ENCODE assay signal across 8 cellular contexts in genomic region chr11:82900277-82901164, GRCh38. TPM values are rescaled to one million over a fixed set of nuclear protein-coding genes. Genes with fewer than 3 reads are reported as not detected.
DNase-seq lines count a peak whose midpoint lies in the region; ATAC-seq and TF ChIP-seq lines count a peak whose summit lies in the region.

Gene PRCP (minus strand): TSS chr11:82900430. CDS start chr11:82900402, 28 bp downstream.

- H3K9ac ChIP-seq in KMS-11, result peak within 1 kb of the TSS; percentile 71

- CTCF ChIA-PET in naive thymus-derived CD4-positive, alpha-beta T cell (lab: Charles Lee), result interaction anchor here (0.7 to 4.1 kb wide), 12 partner anchors 19 to 350 kb away, joined by 3 to 20 read pairs (median 4); partner anchors contain the start of gene PCF11

- H3K4me1 Mint-ChIP-seq in activated T-helper 1 cell treated with anti-CD3 and anti-CD28 coated beads, Interleukin-12 subunit alpha, Interleukin-12 subunit beta, Interleukin-2, Interleukin-4 antibody, amounts not matched to agents 30 ng/mL and 10 ng/mL and 1 ng/mL, durations not matched to agents 14 hours and 24 hours and 36 hours (ENCODE audit: low read depth), result peaks cover 70% of the 10 kb centered on the region
- peaks cover 26 to 58% (median 34%) of the 10 kb centered on the region in 7 donors for H3K4me1 Mint-ChIP-seq in naive thymus-derived CD4-positive, alpha-beta T cell
- H3K4me1 Mint-ChIP-seq in stimulated activated naive B cell treated with anti-CD40 and anti-IgM and Interleukin-4, amounts not matched to agents 10 μg/mL and 1 μg/mL and 100 μg/mL, for 72 hours, result peaks cover 31 to 51% of the 10 kb centered on the region in 2 donors

- DNase-seq in DMS79 (lab: John Stamatoyannopoulos, UW) (peak; percentile 91), RKO (ENCODE audit: low spot score) (peak; percentile 94), fibroblast of gingiva (ENCODE audit: low read depth) (peak; percentile 90)
- peak; percentile 93 for DNase-seq in activated T-helper 1 cell treated with anti-CD3 and anti-CD28 coated beads, Interleukin-12 subunit alpha, Interleukin-12 subunit beta, Interleukin-2, Interleukin-4 antibody, amounts not matched to agents 30 ng/mL and 10 ng/mL and 1 ng/mL, durations not matched to agents 14 hours and 24 hours and 36 hours (ENCODE audit: low spot score)
- DNase-seq in naive thymus-derived CD4-positive, alpha-beta T cell, result peak; percentile 81 to 94 (median 89)
- peak; percentile 95 for DNase-seq in stimulated activated naive B cell treated with anti-CD40 and anti-IgM and Interleukin-4, amounts not matched to agents 10 μg/mL and 1 μg/mL and 100 μg/mL, for 72 hours

- H3K4me3 ChIP-seq in KMS-11 (IDR thresholded peaks at IDR 0.05; ENCODE audit: insufficient read depth, low read depth, low read length), result no peak within 1 kb of the TSS
- H3K4me3 ChIP-seq in naive thymus-derived CD4-positive, alpha-beta T cell (ENCODE audit: low read length), result peak within 1 kb of the TSS; percentile 73

- 0 out of 2 replicates have a peak, but pooled peaks have one; percentile 28 for TF ChIP-seq CTCF in KMS-11 (conservative IDR thresholded peaks at IDR 0.05; ENCODE audit: low read depth, low read length)

- intact Hi-C loops in activated T-helper 1 cell treated with anti-CD3 and anti-CD28 coated beads, Interleukin-12 subunit alpha, Interleukin-12 subunit beta, Interleukin-2, Interleukin-4 antibody, amounts not matched to agents 30 ng/mL and 10 ng/mL and 1 ng/mL, durations not matched to agents 14 hours and 24 hours and 36 hours (cut with micrococcal nuclease), result loop anchor here (1.0 to 2.0 kb wide), 10 partner anchors 20 to 386 kb away; partner anchors contain the start of genes ANKRD42, CCDC90B and RAB30
- intact Hi-C loops in naive thymus-derived CD4-positive, alpha-beta T cell (cut with micrococcal nuclease), result loop anchor here (1.0 to 2.0 kb wide), 15 partner anchors 20 to 1031 kb away; partner anchors contain the start of genes ANKRD42 (in 2 of the 2), CCDC90B (in 2 of the 2), RAB30 (in 2 of the 2) and FAM181B (in 1 of the 2)

- ATAC-seq in GM21737 (IDR thresholded peaks at IDR 0.05; ENCODE audit: unreplicated experiment), result peak; percentile 78
- ATAC-seq in naive thymus-derived CD4-positive, alpha-beta T cell, result peak; percentile 87
- peak; percentile 79 to 80 for ATAC-seq in stimulated activated naive B cell treated with anti-CD40 and anti-IgM and Interleukin-4, amounts not matched to agents 10 μg/mL and 1 μg/mL and 100 μg/mL, for 72 hours (replicated peaks)

- peak within 1 kb of the TSS; percentile 99 for H3K4me3 Mint-ChIP-seq in activated T-helper 1 cell treated with anti-CD3 and anti-CD28 coated beads, Interleukin-12 subunit alpha, Interleukin-12 subunit beta, Interleukin-2, Interleukin-4 antibody, amounts not matched to agents 30 ng/mL and 10 ng/mL and 1 ng/mL, durations not matched to agents 14 hours and 24 hours and 36 hours
- H3K4me3 Mint-ChIP-seq in naive thymus-derived CD4-positive, alpha-beta T cell, result peak within 1 kb of the TSS; percentile 93 to 100 (median 98)
- H3K4me3 Mint-ChIP-seq in stimulated activated naive B cell treated with anti-CD40 and anti-IgM and Interleukin-4, amounts not matched to agents 10 μg/mL and 1 μg/mL and 100 μg/mL, for 72 hours, result peak within 1 kb of the TSS; percentile 89 to 94

- POLR2A ChIA-PET in naive thymus-derived CD4-positive, alpha-beta T cell (lab: Charles Lee), result interaction anchor here (0.6 to 4.7 kb wide), 39 partner anchors 9 to 386 kb away, joined by 3 to 72 read pairs (median 5); partner anchors contain the start of genes ANKRD42, CCDC90B, FAM181B and PCF11

- H3K9me3 Mint-ChIP-seq in activated T-helper 1 cell treated with anti-CD3 and anti-CD28 coated beads, Interleukin-12 subunit alpha, Interleukin-12 subunit beta, Interleukin-2, Interleukin-4 antibody, amounts not matched to agents 30 ng/mL and 10 ng/mL and 1 ng/mL, durations not matched to agents 14 hours and 24 hours and 36 hours, result no peaks in the 10 kb centered on the region
- no peaks in the 10 kb centered on the region for H3K9me3 Mint-ChIP-seq in naive thymus-derived CD4-positive, alpha-beta T cell
- peaks cover 3 to 6% of the 10 kb centered on the region in 2 donors for H3K9me3 Mint-ChIP-seq in stimulated activated naive B cell treated with anti-CD40 and anti-IgM and Interleukin-4, amounts not matched to agents 10 μg/mL and 1 μg/mL and 100 μg/mL, for 72 hours

- H4K20me1 ChIP-seq in KMS-11 (ENCODE audit: insufficient read depth), result no peaks in the 10 kb centered on the region

- peak within 1 kb of the TSS; percentile 86 for H2AFZ ChIP-seq in KMS-11 (ENCODE audit: low read depth)

- H3K36me3 ChIP-seq in KMS-11 (ENCODE audit: insufficient read depth), result no peaks in the 10 kb centered on the region
- H3K36me3 ChIP-seq in naive thymus-derived CD4-positive, alpha-beta T cell (ENCODE audit: control insufficient read depth in 2 of 3, insufficient read depth in 3 of 3, low read length in 3 of 3), result no peaks in the 10 kb centered on the region

- peak within 1 kb of the TSS; percentile 100 for H3K27ac Mint-ChIP-seq in activated T-helper 1 cell treated with anti-CD3 and anti-CD28 coated beads, Interleukin-12 subunit alpha, Interleukin-12 subunit beta, Interleukin-2, Interleukin-4 antibody, amounts not matched to agents 30 ng/mL and 10 ng/mL and 1 ng/mL, durations not matched to agents 14 hours and 24 hours and 36 hours
- H3K27ac Mint-ChIP-seq in naive thymus-derived CD4-positive, alpha-beta T cell, result peak within 1 kb of the TSS; percentile 92 to 100 (median 100)
- peak within 1 kb of the TSS; percentile 98 for H3K27ac Mint-ChIP-seq in stimulated activated naive B cell treated with anti-CD40 and anti-IgM and Interleukin-4, amounts not matched to agents 10 μg/mL and 1 μg/mL and 100 μg/mL, for 72 hours

- no peaks in the 10 kb centered on the region for H3K27me3 ChIP-seq in KMS-11 (ENCODE audit: insufficient read depth, low read depth)
- H3K27me3 ChIP-seq in naive thymus-derived CD4-positive, alpha-beta T cell (ENCODE audit: control insufficient read depth in 2 of 2, insufficient read depth in 2 of 2, low read length in 2 of 2), result no peaks in the 10 kb centered on the region

- H3K79me2 ChIP-seq in KMS-11 (ENCODE audit: insufficient read depth, low read depth), result peaks cover 35% of the 10 kb centered on the region

- H3K9me3 ChIP-seq in naive thymus-derived CD4-positive, alpha-beta T cell (ENCODE audit: control insufficient read depth in 2 of 3, low read length in 3 of 3), result no peaks in the 10 kb centered on the region

- H3K4me2 ChIP-seq in KMS-11, result peak within 1 kb of the TSS; percentile 86

- H3K27me3 Mint-ChIP-seq in activated T-helper 1 cell treated with anti-CD3 and anti-CD28 coated beads, Interleukin-12 subunit alpha, Interleukin-12 subunit beta, Interleukin-2, Interleukin-4 antibody, amounts not matched to agents 30 ng/mL and 10 ng/mL and 1 ng/mL, durations not matched to agents 14 hours and 24 hours and 36 hours (ENCODE audit: insufficient read depth), result no peaks in the 10 kb centered on the region
- H3K27me3 Mint-ChIP-seq in naive thymus-derived CD4-positive, alpha-beta T cell, result no peaks in the 10 kb centered on the region
- no peaks in the 10 kb centered on the region for H3K27me3 Mint-ChIP-seq in stimulated activated naive B cell treated with anti-CD40 and anti-IgM and Interleukin-4, amounts not matched to agents 10 μg/mL and 1 μg/mL and 100 μg/mL, for 72 hours

- H3K4me1 ChIP-seq in KMS-11 (ENCODE audit: low read depth, poor library complexity, severe bottlenecking), result peaks cover 24% of the 10 kb centered on the region
- peaks cover 12 to 13% of the 10 kb centered on the region in 2 donors for H3K4me1 ChIP-seq in naive thymus-derived CD4-positive, alpha-beta T cell (ENCODE audit: control insufficient read depth in 2 of 2, insufficient read depth in 2 of 2, low read length in 2 of 2)

- H3K27ac ChIP-seq in KMS-11, result peak within 1 kb of the TSS; percentile 53
- peak within 1 kb of the TSS; percentile 92 for H3K27ac ChIP-seq in naive thymus-derived CD4-positive, alpha-beta T cell (ENCODE audit: low read depth, low read length)

- peaks cover 3% of the 10 kb centered on the region for H3K36me3 Mint-ChIP-seq in activated T-helper 1 cell treated with anti-CD3 and anti-CD28 coated beads, Interleukin-12 subunit alpha, Interleukin-12 subunit beta, Interleukin-2, Interleukin-4 antibody, amounts not matched to agents 30 ng/mL and 10 ng/mL and 1 ng/mL, durations not matched to agents 14 hours and 24 hours and 36 hours (ENCODE audit: low read depth)
- H3K36me3 Mint-ChIP-seq in naive thymus-derived CD4-positive, alpha-beta T cell, result peaks cover 0 to 6% (median 1%) of the 10 kb centered on the region in 5 donors
- H3K36me3 Mint-ChIP-seq in stimulated activated naive B cell treated with anti-CD40 and anti-IgM and Interleukin-4, amounts not matched to agents 10 μg/mL and 1 μg/mL and 100 μg/mL, for 72 hours, result peaks cover 8 to 10% of the 10 kb centered on the region in 2 donors

RNA-seq across cellular contexts. Expression of gene PRCP, which starts in this region (rescaled TPM):
- total RNA-seq in activated T-helper 1 cell treated with anti-CD3 and anti-CD28 coated beads, Interleukin-12 subunit alpha, Interleukin-12 subunit beta, Interleukin-2, Interleukin-4 antibody, amounts not matched to agents 30 ng/mL and 10 ng/mL and 1 ng/mL, durations not matched to agents 14 hours and 24 hours and 36 hours, result 22.7 and 24.0 TPM in 2 replicates
- 10 to 100 TPM; 19.9 to 42.3 (median 31.8) TPM for total RNA-seq in naive thymus-derived CD4-positive, alpha-beta T cell
- polyA plus RNA-seq in naive thymus-derived CD4-positive, alpha-beta T cell, result 10 to 100 TPM; 28.3 to 34.4 TPM
